1 cellular context compared by ENCODE assay signal in the genomic region with DNA sequence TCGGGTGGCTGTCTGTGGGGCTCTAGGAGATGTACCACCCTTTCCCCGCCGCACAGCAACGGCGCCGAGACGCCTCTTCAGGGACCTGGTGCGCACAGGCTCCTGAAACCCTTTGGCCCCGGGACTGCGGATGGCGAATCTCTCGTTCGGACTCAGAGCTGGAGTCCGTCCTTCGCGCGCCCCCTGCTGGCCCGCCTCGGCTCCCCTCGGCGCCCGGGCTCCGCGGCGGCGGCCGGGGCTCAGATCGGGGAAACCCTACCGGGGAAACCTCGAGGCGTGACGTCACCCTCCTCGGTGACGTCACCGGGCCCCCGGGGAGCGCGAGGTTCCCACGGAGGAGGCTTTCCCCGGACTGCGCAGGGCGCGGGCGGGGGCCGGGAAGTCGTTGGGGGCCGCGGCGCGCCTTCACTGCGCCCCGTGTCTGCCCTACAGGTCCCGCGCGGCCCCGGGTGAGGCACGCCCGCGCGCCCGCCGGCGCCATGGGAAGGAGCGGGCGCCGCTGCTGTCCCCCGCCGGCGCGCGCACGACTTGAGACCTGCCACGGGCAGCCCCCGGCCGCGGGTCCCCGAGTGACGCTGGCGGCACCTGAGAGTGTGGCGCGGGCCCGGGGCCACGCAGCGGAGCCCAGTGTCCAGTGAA.
TF ChIP-seq lines count a peak whose summit lies in the region.

No MANE protein-coding gene starts in this region.

TF ChIP-seq in GM23338, 12 proteins besides CTCF, POLR2A, EP300 and RAD21 (continued from another document):
- TF ChIP-seq, protein P1, sequence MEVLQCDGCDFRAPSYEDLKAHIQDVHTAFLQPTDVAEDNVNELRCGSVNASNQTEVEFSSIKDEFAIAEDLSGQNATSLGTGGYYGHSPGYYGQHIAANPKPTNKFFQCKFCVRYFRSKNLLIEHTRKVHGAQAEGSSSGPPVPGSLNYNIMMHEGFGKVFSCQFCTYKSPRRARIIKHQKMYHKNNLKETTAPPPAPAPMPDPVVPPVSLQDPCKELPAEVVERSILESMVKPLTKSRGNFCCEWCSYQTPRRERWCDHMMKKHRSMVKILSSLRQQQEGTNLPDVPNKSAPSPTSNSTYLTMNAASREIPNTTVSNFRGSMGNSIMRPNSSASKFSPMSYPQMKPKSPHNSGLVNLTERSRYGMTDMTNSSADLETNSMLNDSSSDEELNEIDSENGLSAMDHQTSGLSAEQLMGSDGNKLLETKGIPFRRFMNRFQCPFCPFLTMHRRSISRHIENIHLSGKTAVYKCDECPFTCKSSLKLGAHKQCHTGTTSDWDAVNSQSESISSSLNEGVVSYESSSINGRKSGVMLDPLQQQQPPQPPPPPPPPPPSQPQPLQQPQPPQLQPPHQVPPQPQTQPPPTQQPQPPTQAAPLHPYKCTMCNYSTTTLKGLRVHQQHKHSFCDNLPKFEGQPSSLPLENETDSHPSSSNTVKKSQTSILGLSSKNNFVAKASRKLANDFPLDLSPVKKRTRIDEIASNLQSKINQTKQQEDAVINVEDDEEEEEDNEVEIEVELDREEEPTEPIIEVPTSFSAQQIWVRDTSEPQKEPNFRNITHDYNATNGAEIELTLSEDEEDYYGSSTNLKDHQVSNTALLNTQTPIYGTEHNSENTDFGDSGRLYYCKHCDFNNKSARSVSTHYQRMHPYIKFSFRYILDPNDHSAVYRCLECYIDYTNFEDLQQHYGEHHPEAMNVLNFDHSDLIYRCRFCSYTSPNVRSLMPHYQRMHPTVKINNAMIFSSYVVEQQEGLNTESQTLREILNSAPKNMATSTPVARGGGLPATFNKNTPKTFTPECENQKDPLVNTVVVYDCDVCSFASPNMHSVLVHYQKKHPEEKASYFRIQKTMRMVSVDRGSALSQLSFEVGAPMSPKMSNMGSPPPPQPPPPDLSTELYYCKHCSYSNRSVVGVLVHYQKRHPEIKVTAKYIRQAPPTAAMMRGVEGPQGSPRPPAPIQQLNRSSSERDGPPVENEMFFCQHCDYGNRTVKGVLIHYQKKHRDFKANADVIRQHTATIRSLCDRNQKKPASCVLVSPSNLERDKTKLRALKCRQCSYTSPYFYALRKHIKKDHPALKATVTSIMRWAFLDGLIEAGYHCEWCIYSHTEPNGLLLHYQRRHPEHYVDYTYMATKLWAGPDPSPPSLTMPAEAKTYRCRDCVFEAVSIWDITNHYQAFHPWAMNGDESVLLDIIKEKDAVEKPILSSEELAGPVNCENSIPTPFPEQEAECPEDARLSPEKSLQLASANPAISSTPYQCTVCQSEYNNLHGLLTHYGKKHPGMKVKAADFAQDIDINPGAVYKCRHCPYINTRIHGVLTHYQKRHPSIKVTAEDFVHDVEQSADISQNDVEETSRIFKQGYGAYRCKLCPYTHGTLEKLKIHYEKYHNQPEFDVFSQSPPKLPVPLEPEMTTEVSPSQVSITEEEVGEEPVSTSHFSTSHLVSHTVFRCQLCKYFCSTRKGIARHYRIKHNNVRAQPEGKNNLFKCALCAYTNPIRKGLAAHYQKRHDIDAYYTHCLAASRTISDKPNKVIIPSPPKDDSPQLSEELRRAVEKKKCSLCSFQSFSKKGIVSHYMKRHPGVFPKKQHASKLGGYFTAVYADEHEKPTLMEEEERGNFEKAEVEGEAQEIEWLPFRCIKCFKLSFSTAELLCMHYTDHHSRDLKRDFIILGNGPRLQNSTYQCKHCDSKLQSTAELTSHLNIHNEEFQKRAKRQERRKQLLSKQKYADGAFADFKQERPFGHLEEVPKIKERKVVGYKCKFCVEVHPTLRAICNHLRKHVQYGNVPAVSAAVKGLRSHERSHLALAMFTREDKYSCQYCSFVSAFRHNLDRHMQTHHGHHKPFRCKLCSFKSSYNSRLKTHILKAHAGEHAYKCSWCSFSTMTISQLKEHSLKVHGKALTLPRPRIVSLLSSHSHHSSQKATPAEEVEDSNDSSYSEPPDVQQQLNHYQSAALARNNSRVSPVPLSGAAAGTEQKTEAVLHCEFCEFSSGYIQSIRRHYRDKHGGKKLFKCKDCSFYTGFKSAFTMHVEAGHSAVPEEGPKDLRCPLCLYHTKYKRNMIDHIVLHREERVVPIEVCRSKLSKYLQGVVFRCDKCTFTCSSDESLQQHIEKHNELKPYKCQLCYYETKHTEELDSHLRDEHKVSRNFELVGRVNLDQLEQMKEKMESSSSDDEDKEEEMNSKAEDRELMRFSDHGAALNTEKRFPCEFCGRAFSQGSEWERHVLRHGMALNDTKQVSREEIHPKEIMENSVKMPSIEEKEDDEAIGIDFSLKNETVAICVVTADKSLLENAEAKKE (CRISPR knock-in tag; IDR thresholded peaks at IDR 0.05): no peak
